Comparison of ENCODE assay signal across 17 cellular contexts in genomic region chr2:44430340-44430739, GRCh38.
DNase-seq lines count a peak whose midpoint lies in the region.
"Had no signal": no experiment of that assay in that cellular context is flagged by ENCODE, and none has a peak within 500 bp of the region (broad histone marks: within the 10 kb centered on the region; RNA-seq: fewer than 3 reads in every experiment).

No MANE protein-coding gene starts in this region.

- WGBS in iPS DF 6.9 (ENCODE audit: insufficient coverage, insufficient read length): no CpG with 5 or more reads among the region's 1 CpG

- H3K9ac ChIP-seq in HUES48 (ENCODE audit: low read depth, low read length): no peak overlapping the region; the same call in 1 of the 2 replicates

- H3K27me3 ChIP-seq in HUES48 (ENCODE audit: control insufficient read depth, insufficient read depth, low read length) (no peaks in the 10 kb centered on the region), iPS DF 6.9 (ENCODE audit: control insufficient read depth, insufficient read depth, low read length) (no peaks in the 10 kb centered on the region)

- no peak overlapping the region for H3K4me3 ChIP-seq in HUES48 (ENCODE audit: low read depth, low read length)
- no peak overlapping the region for H3K4me3 ChIP-seq in iPS DF 6.9 (ENCODE audit: low read length)
- H3K4me3 ChIP-seq: A549, GM12878, SK-N-MC had no signal

- H3K4me1 ChIP-seq in HUES48 (ENCODE audit: control insufficient read depth, insufficient read depth, low read length) (peaks cover 57% of the 10 kb centered on the region), iPS DF 6.9 (ENCODE audit: control insufficient read depth, insufficient read depth, low read length) (peaks cover 4% of the 10 kb centered on the region; the same call in 1 of the 2 replicates)

- H3K27ac ChIP-seq in HUES48 (ENCODE audit: low read depth, low read length) (peak overlapping the region; percentile 94), iPS DF 6.9 (ENCODE audit: low read length) (peak overlapping the region; percentile 77)
- H3K27ac ChIP-seq: A549, SK-N-MC had no signal

- DNase-seq in COR-L47 (lab: John Stamatoyannopoulos, UW) (peak; percentile 79), NCI-H69 (lab: John Stamatoyannopoulos, UW) (peak; percentile 87), iPS DF 6.9 (ENCODE audit: low read depth, low spot score) (peak; percentile 20), GM03348 (ENCODE audit: low spot score) (no peak), NCI-H1694 (lab: John Stamatoyannopoulos, UW) (no peak), occipital lobe (lab: John Stamatoyannopoulos, UW) (no peak)
- no peak for DNase-seq in activated naive CD4-positive, alpha-beta T cell treated with anti-CD3 and anti-CD28 coated beads, Interleukin-2, amount 50 U/mL, for 16 hours
- DNase-seq: DMS53, KG1, NCI-H1048, NCI-H2171, PC-3, T-helper 1 cell had no signal

- H3K36me3 ChIP-seq in HUES48 (ENCODE audit: control insufficient read depth, insufficient read depth, low read length) (no peaks in the 10 kb centered on the region), iPS DF 6.9 (ENCODE audit: control insufficient read depth, insufficient read depth, low read length) (no peaks in the 10 kb centered on the region)

- H3K9me3 ChIP-seq in HUES48 (ENCODE audit: control insufficient read depth, insufficient read depth, low read length): no peaks in the 10 kb centered on the region
- no peaks in the 10 kb centered on the region for H3K9me3 ChIP-seq in iPS DF 6.9 (ENCODE audit: control insufficient read depth, insufficient read depth, low read length)
- H3K9me3 ChIP-seq: A549 had no signal

Comparison
In these comparisons a context has a peak if more than half of its experiments do, and no peak if none do; other contexts are left out.
1. DNase-seq: peak in COR-L47 (single experiment), NCI-H69 (single experiment) and iPS DF 6.9 (single experiment); none in GM03348 (single experiment), NCI-H1694 (single experiment), activated naive CD4-positive, alpha-beta T cell treated with anti-CD3 and anti-CD28 coated beads, Interleukin-2, amount 50 U/mL, for 16 hours (single experiment) and occipital lobe (single experiment).